Comparison of ENCODE assay signal across 1 cellular context in the genomic region with DNA sequence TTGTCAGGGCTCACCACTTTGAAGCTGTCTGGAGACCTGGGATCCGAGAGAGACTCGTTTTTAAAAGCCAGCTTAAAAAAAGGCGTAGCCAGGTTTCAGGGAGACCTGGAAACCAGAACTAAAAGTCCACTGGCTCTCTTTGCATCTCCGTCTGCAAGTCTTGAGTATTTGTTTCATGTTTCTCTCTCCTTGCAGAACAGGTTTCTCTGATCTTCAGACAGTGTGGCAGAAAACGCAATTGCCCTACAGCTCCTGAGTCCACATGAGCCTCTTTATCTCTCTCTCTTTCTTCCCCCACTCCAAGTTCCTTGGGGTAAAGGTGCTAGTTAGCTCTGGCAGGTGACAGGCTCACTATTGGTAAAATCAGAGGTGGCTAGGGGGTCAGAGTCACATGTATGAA.
TF ChIP-seq lines count a peak whose summit lies in the region.

No MANE protein-coding gene starts in this region.

TF ChIP-seq in IMR-90, 13 proteins besides CTCF, POLR2A, EP300 and RAD21:
- TF ChIP-seq, protein P1, sequence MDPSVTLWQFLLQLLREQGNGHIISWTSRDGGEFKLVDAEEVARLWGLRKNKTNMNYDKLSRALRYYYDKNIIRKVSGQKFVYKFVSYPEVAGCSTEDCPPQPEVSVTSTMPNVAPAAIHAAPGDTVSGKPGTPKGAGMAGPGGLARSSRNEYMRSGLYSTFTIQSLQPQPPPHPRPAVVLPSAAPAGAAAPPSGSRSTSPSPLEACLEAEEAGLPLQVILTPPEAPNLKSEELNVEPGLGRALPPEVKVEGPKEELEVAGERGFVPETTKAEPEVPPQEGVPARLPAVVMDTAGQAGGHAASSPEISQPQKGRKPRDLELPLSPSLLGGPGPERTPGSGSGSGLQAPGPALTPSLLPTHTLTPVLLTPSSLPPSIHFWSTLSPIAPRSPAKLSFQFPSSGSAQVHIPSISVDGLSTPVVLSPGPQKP (IDR thresholded peaks at IDR 0.05; ENCODE audit: borderline replicate concordance, low read depth, low read length) = no peak
- no peak for TF ChIP-seq CHD1 (IDR thresholded peaks at IDR 0.05; ENCODE audit: low read depth, low read length)
- no peak for TF ChIP-seq FOS (IDR thresholded peaks at IDR 0.05; ENCODE audit: low read depth, low read length)
- TF ChIP-seq, protein P2, sequence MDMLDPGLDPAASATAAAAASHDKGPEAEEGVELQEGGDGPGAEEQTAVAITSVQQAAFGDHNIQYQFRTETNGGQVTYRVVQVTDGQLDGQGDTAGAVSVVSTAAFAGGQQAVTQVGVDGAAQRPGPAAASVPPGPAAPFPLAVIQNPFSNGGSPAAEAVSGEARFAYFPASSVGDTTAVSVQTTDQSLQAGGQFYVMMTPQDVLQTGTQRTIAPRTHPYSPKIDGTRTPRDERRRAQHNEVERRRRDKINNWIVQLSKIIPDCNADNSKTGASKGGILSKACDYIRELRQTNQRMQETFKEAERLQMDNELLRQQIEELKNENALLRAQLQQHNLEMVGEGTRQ (IDR thresholded peaks at IDR 0.05; ENCODE audit: low read depth, low read length) = no peak
- no peak for TF ChIP-seq SMC3 (IDR thresholded peaks at IDR 0.05; ENCODE audit: low read depth, low read length)
- no peak for TF ChIP-seq NFE2L2 (IDR thresholded peaks at IDR 0.05; ENCODE audit: low read depth, low read length)
- TF ChIP-seq RFX5 (IDR thresholded peaks at IDR 0.05; ENCODE audit: low read depth, low read length) = no peak
